In genomic region chr1:180842052-180842451, GRCh38 we compare ENCODE assay signal across 13 cellular contexts.
DNase-seq lines count a peak whose midpoint lies in the region; TF ChIP-seq lines count a peak whose summit lies in the region.
"Had no signal": no experiment of that assay in that cellular context is flagged by ENCODE, and none has a peak within 500 bp of the region (broad histone marks: within the 10 kb centered on the region; RNA-seq: fewer than 3 reads in every experiment).

No MANE protein-coding gene starts in this region.

- no peaks in the 10 kb centered on the region for H3K36me3 ChIP-seq in colonic mucosa

- H3K9ac ChIP-seq in colonic mucosa (ENCODE audit: low read depth in 2 of 2, low read length in 2 of 2): no peak overlapping the region
- H3K9ac ChIP-seq: parathyroid adenoma had no signal

- peak; percentile 50 for DNase-seq in DMS79 treated with DMSO at 0.1 percent for 48 hours (lab: John Stamatoyannopoulos, UW)
- DNase-seq in DMS79 (lab: John Stamatoyannopoulos, UW): no peak
- DNase-seq in amniotic stem cell (lab: John Stamatoyannopoulos, UW): peak; percentile 84
- DNase-seq in foreskin fibroblast: peak; percentile 41 to 78
- no peak for DNase-seq in colonic mucosa
- no peak for DNase-seq in NCI-H1417 treated with DMSO at 0.1 percent for 48 hours (lab: John Stamatoyannopoulos, UW)
- no peak for DNase-seq in germinal center (ENCODE audit: low spot score)
- DNase-seq: activated CD8-positive, alpha-beta memory T cell treated with anti-CD3 and anti-CD28 coated beads for 24 hours; GF-D8; NCI-H1694 treated with DMSO at 0.1 percent for 48 hours; stimulated activated CD4-positive, alpha-beta T cell treated with anti-CD3 and anti-CD28 coated beads, Interleukin-4, amount 100 ng/mL, for 4 hours had no signal

- H3K4me1 ChIP-seq in colonic mucosa: no peaks in the 10 kb centered on the region
- H3K4me1 ChIP-seq: parathyroid adenoma had no signal

- no peaks in the 10 kb centered on the region for H3K27me3 ChIP-seq in colonic mucosa

- no peak overlapping the region for H3K4me3 ChIP-seq in foreskin fibroblast (ENCODE audit: low read depth in 1 of 2, low read length in 2 of 2)
- H3K4me3 ChIP-seq in colonic mucosa: no peak overlapping the region

- TF ChIP-seq CTCF in foreskin fibroblast (IDR thresholded peaks at IDR 0.05; ENCODE audit: low read depth, low read length): no peak
- TF ChIP-seq CTCF in colonic mucosa (IDR thresholded peaks at IDR 0.05): no peak

- H3K27ac ChIP-seq in temporal lobe (ENCODE audit: low read depth, low read length) (peak overlapping the region; percentile 38), colonic mucosa (no peak overlapping the region)
- H3K27ac ChIP-seq: parathyroid adenoma had no signal

- intact Hi-C loops in colonic mucosa (cut with DNase I): no loop called here

- no peaks in the 10 kb centered on the region for H3K9me3 ChIP-seq in colonic mucosa

Comparison
In these comparisons a context has a peak if more than half of its experiments do, and no peak if none do; other contexts are left out.
1. DNase-seq: peak in DMS79 treated with DMSO at 0.1 percent for 48 hours (single experiment), amniotic stem cell (single experiment) and foreskin fibroblast (2 of 2); none in DMS79 (single experiment), colonic mucosa (single experiment), NCI-H1417 treated with DMSO at 0.1 percent for 48 hours (single experiment) and germinal center (single experiment).